Comparison of ENCODE assay signal across 13 cellular contexts in genomic region chr21:45289134-45289533, GRCh38. TPM values are rescaled to one million over a fixed set of nuclear protein-coding genes. Genes with fewer than 3 reads are reported as not detected.
DNase-seq lines count a peak whose midpoint lies in the region; ATAC-seq, FAIRE-seq and TF ChIP-seq lines count a peak whose summit lies in the region.
"Had no signal": no experiment of that assay in that cellular context is flagged by ENCODE, and none has a peak within 500 bp of the region (broad histone marks: within the 10 kb centered on the region; RNA-seq: fewer than 3 reads in every experiment).

No MANE protein-coding gene starts in this region.

- H4K20me1 ChIP-seq in HCT116 (ENCODE audit: insufficient read depth) (no peaks in the 10 kb centered on the region), astrocyte (ENCODE audit: insufficient read depth, low read length) (peaks cover 34% of the 10 kb centered on the region)

- DNase-seq in HCT116 (ENCODE audit: low read depth, low spot score) (no peak), astrocyte (ENCODE audit: low read depth) (no peak), NCI-H1694 treated with DMSO at 0.1 percent for 48 hours (lab: John Stamatoyannopoulos, UW) (no peak), activated gamma-delta T cell (lab: John Stamatoyannopoulos, UW) (no peak)
- DNase-seq: hypothalamus, midbrain had no signal

- H2AFZ ChIP-seq in ACC112 (ENCODE audit: low read length, unreplicated experiment): no peak overlapping the region
- no peak overlapping the region for H2AFZ ChIP-seq in HCT116 (ENCODE audit: low read depth, low read length, poor library complexity, severe bottlenecking)
- H2AFZ ChIP-seq in astrocyte (ENCODE audit: low read depth, low read length): no peak overlapping the region

- H3K27ac ChIP-seq in ACC112 (ENCODE audit: low read depth, low read length) (no peak overlapping the region), HCT116 (ENCODE audit: low read depth, low read length) (no peak overlapping the region), astrocyte (ENCODE audit: low read depth, low read length) (no peak overlapping the region), mesodermal cell (ENCODE audit: low read depth, low read length, severe bottlenecking) (no peak overlapping the region)
- H3K27ac ChIP-seq: KMS-11 had no signal

- H3K4me1 ChIP-seq in ACC112 (ENCODE audit: control insufficient read depth, insufficient read depth, low read length, unreplicated experiment) (peaks cover 25% of the 10 kb centered on the region), HCT116 (ENCODE audit: control insufficient read depth in 1 of 2, insufficient read depth in 2 of 2, low read length in 2 of 2) (peaks cover 13 to 25% of the 10 kb centered on the region in 2 experiments), astrocyte (ENCODE audit: insufficient read depth, low read length) (peaks cover 34% of the 10 kb centered on the region), mesodermal cell (ENCODE audit: control insufficient read depth, insufficient read depth, low read length, poor library complexity, severe bottlenecking) (peaks cover 32% of the 10 kb centered on the region)

- H3K36me3 ChIP-seq in ACC112 (ENCODE audit: insufficient read depth, low read length) (peaks cover 9% of the 10 kb centered on the region; the same call in 1 of the 2 replicates), HCT116 (ENCODE audit: control insufficient read depth in 1 of 2, insufficient read depth in 2 of 2, low read length in 2 of 2) (peaks cover 0 to 20% of the 10 kb centered on the region in 2 experiments; a peak in 3 of 4 replicates), astrocyte (ENCODE audit: insufficient read depth, low read length) (peaks cover 11% of the 10 kb centered on the region), mesodermal cell (ENCODE audit: control insufficient read depth, insufficient read depth, low read length) (peaks cover 40% of the 10 kb centered on the region)

- H3K9ac ChIP-seq in HCT116 (ENCODE audit: low read length) (no peak overlapping the region), astrocyte (ENCODE audit: low read length) (peak overlapping the region; percentile 89)
- H3K9ac ChIP-seq: KMS-11 had no signal

- H3K36me3 Mint-ChIP-seq in astrocyte (ENCODE audit: low read depth, unreplicated experiment): peaks cover 22% of the 10 kb centered on the region

- TF ChIP-seq POLR2A in HCT116 (IDR thresholded peaks at IDR 0.05; ENCODE audit: borderline replicate concordance, extremely low read depth, insufficient read depth, insufficient read length): no peak

- TSS peak; percentile 49 for BruUV-seq in HCT116 (replicated peaks; lab: Mats Ljungman, UMichigan)

- H3K27me3 ChIP-seq in ACC112 (ENCODE audit: insufficient read depth, low read length): no peaks in the 10 kb centered on the region
- no peaks in the 10 kb centered on the region for H3K27me3 ChIP-seq in HCT116 (ENCODE audit: insufficient read depth, low read length)
- H3K27me3 ChIP-seq in astrocyte (ENCODE audit: insufficient read depth, low read length): no peaks in the 10 kb centered on the region
- H3K27me3 ChIP-seq: Peyer's patch had no signal

- H3K4me3 ChIP-seq in ACC112 (ENCODE audit: low read depth, low read length) (peak overlapping the region; percentile 85), HCT116 (replicated peaks in 1 of 2; ENCODE audit: low read depth in 1 of 2, low read length in 2 of 2) (peak overlapping the region in 1 of 2 experiments; percentile 80; a peak in 1 of 4 replicates), astrocyte (ENCODE audit: insufficient read depth, low read depth, low read length) (no peak overlapping the region), mesodermal cell (ENCODE audit: extremely low read depth, insufficient read depth, low read length, poor library complexity, severe bottlenecking) (peak overlapping the region; percentile 82)

- peak overlapping the region; percentile 62 for H3K27ac Mint-ChIP-seq in astrocyte (ENCODE audit: unreplicated experiment)

- H3K4me1 Mint-ChIP-seq in astrocyte (ENCODE audit: low read depth, unreplicated experiment): peaks cover 37% of the 10 kb centered on the region

- no peaks in the 10 kb centered on the region for H3K9me2 ChIP-seq in HCT116 (ENCODE audit: insufficient read depth)

- peaks cover 16% of the 10 kb centered on the region for H3K79me2 ChIP-seq in ACC112 (ENCODE audit: control insufficient read depth, insufficient read depth, low read length, unreplicated experiment)
- H3K79me2 ChIP-seq in HCT116 (ENCODE audit: insufficient read depth, low read length): peaks cover 12% of the 10 kb centered on the region
- H3K79me2 ChIP-seq in astrocyte (ENCODE audit: insufficient read depth, low read length): peaks cover 38% of the 10 kb centered on the region

- TF ChIP-seq CTCF in HCT116 (IDR thresholded peaks at IDR 0.05 in 2 of 3, conservative IDR thresholded peaks at IDR 0.05 in 1 of 3; ENCODE audit: borderline replicate concordance in 1 of 3, insufficient read depth in 1 of 3, low read depth in 2 of 3, low read length in 2 of 3): no peak
- TF ChIP-seq CTCF in astrocyte (IDR thresholded peaks at IDR 0.05; ENCODE audit: insufficient read depth, low read depth, low read length): no peak

- ATAC-seq in HCT116 (no peak), HG03378 (IDR thresholded peaks at IDR 0.05; ENCODE audit: unreplicated experiment) (no peak), HG02938 (IDR thresholded peaks at IDR 0.05; ENCODE audit: unreplicated experiment) (no peak)
- ATAC-seq: activated naive CD4-positive, alpha-beta T cell treated with anti-CD3 and anti-CD28 coated beads, Interleukin-2, amount 50 U/mL, for 72 hours had no signal

- intact Hi-C loops in HCT116 (cut with micrococcal nuclease): no loop called here

- RAD21 ChIA-PET in HCT116 (lab: Charles Lee; ENCODE audit: low non-redundant PET in 1 of 2, low total read pairs in 2 of 2, uncharacterized antibody in 2 of 2, unreplicated experiment in 2 of 2): interaction anchor here (0.6 to 1.5 kb wide), 3 partner anchors 149 to 151 kb away, joined by 3 to 6 read pairs (median 4); no protein-coding TSS in a partner anchor

- 94 to 95% methylated on average over 2 to 3 of the region's 3 CpGs for WGBS in mesodermal cell (ENCODE audit: insufficient coverage in 2 of 2), 2 experiments

- CTCF ChIA-PET in HCT116 (lab: Charles Lee): interaction anchor here (1.3 to 2.2 kb wide), 5 partner anchors 20 to 152 kb away, joined by 3 to 50 read pairs (median 6); no protein-coding TSS in a partner anchor

- H3K4me3 Mint-ChIP-seq in astrocyte (ENCODE audit: unreplicated experiment): peak overlapping the region; percentile 82

- H3K4me2 ChIP-seq in HCT116 (ENCODE audit: low read length) (peak overlapping the region; percentile 89), astrocyte (ENCODE audit: low read length) (peak overlapping the region; percentile 88)

- TF ChIP-seq RAD21 in HCT116 (IDR thresholded peaks at IDR 0.05; ENCODE audit: low read depth): no peak

- H3K9me3 Mint-ChIP-seq in astrocyte (ENCODE audit: unreplicated experiment): no peaks in the 10 kb centered on the region
- H3K9me3 Mint-ChIP-seq: activated naive CD4-positive, alpha-beta T cell treated with anti-CD3 and anti-CD28 coated beads, Interleukin-2, amount 50 U/mL, for 72 hours had no signal

- H3K27me3 Mint-ChIP-seq in astrocyte (ENCODE audit: low read depth, unreplicated experiment): no peaks in the 10 kb centered on the region

- H3K9me3 ChIP-seq in HCT116 (ENCODE audit: control insufficient read depth in 1 of 2, insufficient read depth in 1 of 2, low read depth in 1 of 2, low read length in 2 of 2): no peaks in the 10 kb centered on the region
- no peaks in the 10 kb centered on the region for H3K9me3 ChIP-seq in astrocyte (ENCODE audit: insufficient read depth, low read depth, low read length)
- no peaks in the 10 kb centered on the region for H3K9me3 ChIP-seq in mesodermal cell (ENCODE audit: control insufficient read depth, low read length)
- H3K9me3 ChIP-seq: Peyer's patch had no signal

- POLR2A ChIA-PET in HCT116 (lab: Charles Lee): no interaction called here

- no peak for FAIRE-seq in astrocyte (lab: Jason Lieb, UNC)

TF ChIP-seq in HCT116, 20 proteins besides CTCF, POLR2A, EP300 and RAD21 (continues in another document):
- TF ChIP-seq SRF (IDR thresholded peaks at IDR 0.05; ENCODE audit: low read depth) (no peak), ATF3 (IDR thresholded peaks at IDR 0.05) (no peak), POLR2AphosphoS5 (IDR thresholded peaks at IDR 0.05; ENCODE audit: low read depth, low read length) (no peak), SIN3A (IDR thresholded peaks at IDR 0.05; ENCODE audit: low read depth) (no peak), SP1 (IDR thresholded peaks at IDR 0.05; ENCODE audit: low read depth) (no peak), ZFX (IDR thresholded peaks at IDR 0.05) (no peak), EZH2 (IDR thresholded peaks at IDR 0.05) (no peak), REST (IDR thresholded peaks at IDR 0.05; ENCODE audit: low read depth) (no peak)

RNA-seq across cellular contexts. Expression of gene POFUT2, which starts 1.4 kb away (rescaled TPM):
- total RNA-seq in HCT116 (2021; ENCODE audit: unreplicated experiment) (20.5 TPM), astrocyte (109 and 119 TPM in 2 replicates)
- polyA plus RNA-seq in HCT116 (2012): 16.7 and 18.7 TPM in 2 replicates
- 72.3 TPM for polyA plus RNA-seq in mesodermal cell (2013, experiment 1 of 2)
- polyA plus RNA-seq in mesodermal cell (2013, experiment 2 of 2): 59.6 TPM
